Comparison of ENCODE assay signal across 15 cellular contexts in the genomic region with DNA sequence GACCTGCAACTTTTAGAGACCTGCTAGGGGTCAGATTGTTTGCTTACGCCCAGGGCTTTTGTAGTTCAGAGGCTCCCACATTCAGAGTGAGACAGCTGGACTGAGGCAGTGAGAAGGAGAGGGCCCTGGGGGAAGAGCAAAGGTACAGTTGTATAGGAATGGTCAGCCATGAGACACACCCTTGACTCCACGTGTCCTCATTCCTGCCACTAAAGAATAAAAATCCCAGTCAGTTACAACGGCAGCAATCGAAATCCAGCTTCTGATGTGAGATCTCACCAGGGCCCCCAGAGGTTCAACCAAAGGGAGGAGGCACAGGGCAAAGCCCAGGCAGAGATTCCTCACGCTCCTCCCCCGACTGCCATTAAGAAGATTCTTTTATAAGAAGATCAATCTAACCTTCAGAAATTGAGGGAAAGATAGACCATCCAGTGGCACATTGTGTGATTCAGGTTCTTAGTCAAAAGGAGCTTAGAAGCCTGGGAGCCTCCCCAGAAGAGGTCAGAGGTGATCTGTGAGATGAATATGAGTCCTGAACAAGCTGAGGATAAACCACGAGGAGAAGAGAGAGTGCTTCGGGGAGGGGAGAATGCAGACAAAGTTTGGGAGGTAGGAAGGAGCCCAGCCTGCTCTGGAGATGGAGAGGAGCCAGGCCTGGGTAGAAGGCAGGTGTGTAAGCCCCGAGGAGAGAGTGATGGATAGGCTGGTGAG.
DNase-seq lines count a peak whose midpoint lies in the region; ATAC-seq and TF ChIP-seq lines count a peak whose summit lies in the region.
"Had no signal": no experiment of that assay in that cellular context is flagged by ENCODE, and none has a peak within 500 bp of the region (broad histone marks: within the 10 kb centered on the region; RNA-seq: fewer than 3 reads in every experiment).

No MANE protein-coding gene starts in this region.

- CTCF ChIA-PET in HCT116 (lab: Charles Lee), result interaction anchor here (2.1 kb wide), 1 partner anchor 32 kb away, joined by 4 read pairs; no protein-coding TSS in a partner anchor

- H3K36me3 ChIP-seq in HCT116 (ENCODE audit: control insufficient read depth in 1 of 2, insufficient read depth in 2 of 2, low read length in 2 of 2) (no peaks in the 10 kb centered on the region), ascending aorta (no peaks in the 10 kb centered on the region), suprapubic skin (no peaks in the 10 kb centered on the region)
- H3K36me3 ChIP-seq: BLaER1 treated with 17β-estradiol and CSF1 and Interleukin-3, amounts not matched to agents 10 nM and 100 nM had no signal

- WGBS in suprapubic skin, result 62% methylated on average over 9 of the region's 9 CpGs

- no peak for TF ChIP-seq RAD21 in HCT116 (IDR thresholded peaks at IDR 0.05; ENCODE audit: low read depth)

- DNase-seq in HCT116 (ENCODE audit: low read depth, low spot score) (no peak), ascending aorta (ENCODE audit: low spot score in 2 of 2) (no peak), kidney tubule cell (ENCODE audit: low spot score) (peak; percentile 62), suprapubic skin (ENCODE audit: low spot score in 2 of 2) (no peak), dedifferentiated amniotic fluid mesenchymal stem cell (ENCODE audit: extremely low spot score) (no peak), left lobe of liver (ENCODE audit: low spot score) (no peak)
- no peak for DNase-seq in activated effector memory CD4-positive, alpha-beta T cell treated with Interleukin-2 at 50 U/mL for 16 hours
- DNase-seq: activated CD4-positive, alpha-beta T cell treated with anti-CD3 and anti-CD28 coated beads for 36 hours; activated naive CD8-positive, alpha-beta T cell treated with anti-CD3 and anti-CD28 coated beads, Interleukin-2, amount 50 U/mL, for 24 hours; activated T-cell treated with anti-CD3 and anti-CD28 coated beads, Interleukin-2, amount 50 U/mL, for 1 hour; NCI-H774; stimulated activated CD4-positive, alpha-beta T cell treated with anti-CD3 and anti-CD28 coated beads, Interleukin-15, amount 100 ng/mL, for 24 hours had no signal

- H3K4me1 ChIP-seq in HCT116 (ENCODE audit: control insufficient read depth in 1 of 2, insufficient read depth in 2 of 2, low read length in 2 of 2) (peaks cover 0 to 20% of the 10 kb centered on the region in 2 experiments; a peak in 2 of 4 replicates), ascending aorta (peaks cover 4 to 22% of the 10 kb centered on the region in 2 donors), suprapubic skin (peaks cover 24% of the 10 kb centered on the region)
- H3K4me1 ChIP-seq: BLaER1 treated with 17β-estradiol and CSF1 and Interleukin-3, amounts not matched to agents 10 nM and 100 nM had no signal

- peak overlapping the region; percentile 26 for H3K4me2 ChIP-seq in HCT116 (ENCODE audit: low read length)
- H3K4me2 ChIP-seq: BLaER1 treated with 17β-estradiol and CSF1 and Interleukin-3, amounts not matched to agents 10 nM and 100 nM had no signal

- H3K9ac ChIP-seq in HCT116 (ENCODE audit: low read length), result no peak overlapping the region
- H3K9ac ChIP-seq: BLaER1 treated with 17β-estradiol and CSF1 and Interleukin-3, amounts not matched to agents 10 nM and 100 nM had no signal

- H4K20me1 ChIP-seq in HCT116 (ENCODE audit: insufficient read depth), result no peaks in the 10 kb centered on the region
- H4K20me1 ChIP-seq: BLaER1 treated with 17β-estradiol and CSF1 and Interleukin-3, amounts not matched to agents 10 nM and 100 nM had no signal

- TF ChIP-seq CTCF in HCT116 (IDR thresholded peaks at IDR 0.05 in 2 of 3, conservative IDR thresholded peaks at IDR 0.05 in 1 of 3; ENCODE audit: borderline replicate concordance in 1 of 3, insufficient read depth in 1 of 3, low read depth in 2 of 3, low read length in 2 of 3) (no peak), ascending aorta (IDR thresholded peaks at IDR 0.05) (no peak), suprapubic skin (IDR thresholded peaks at IDR 0.05) (no peak)

- no peak for ATAC-seq in HCT116
- no peak for ATAC-seq in esophagus mucosa
- ATAC-seq in left lobe of liver, result no peak
- ATAC-seq: activated CD4-positive, alpha-beta T cell treated with anti-CD3 and anti-CD28 coated beads for 36 hours; activated naive CD8-positive, alpha-beta T cell treated with anti-CD3 and anti-CD28 coated beads, Interleukin-2, amount 50 U/mL, for 24 hours had no signal

- TF ChIP-seq POLR2A in HCT116 (IDR thresholded peaks at IDR 0.05; ENCODE audit: borderline replicate concordance, extremely low read depth, insufficient read depth, insufficient read length), result no peak
- TF ChIP-seq POLR2A in suprapubic skin (IDR thresholded peaks at IDR 0.05), result no peak

- H3K27ac ChIP-seq in HCT116 (ENCODE audit: low read depth, low read length) (no peak overlapping the region), ascending aorta (peak overlapping the region; percentile 85), suprapubic skin (peak overlapping the region; percentile 24)
- H3K27ac ChIP-seq: BLaER1 treated with 17β-estradiol and CSF1 and Interleukin-3, amounts not matched to agents 10 nM and 100 nM; RWPE1 had no signal

- no peaks in the 10 kb centered on the region for H3K9me2 ChIP-seq in HCT116 (ENCODE audit: insufficient read depth)

- H2AFZ ChIP-seq in HCT116 (ENCODE audit: low read depth, low read length, poor library complexity, severe bottlenecking), result peak overlapping the region; percentile 14

- H3K4me3 ChIP-seq in HCT116 (replicated peaks in 1 of 2; ENCODE audit: low read depth in 1 of 2, low read length in 2 of 2) (no peak overlapping the region), ascending aorta (no peak overlapping the region), suprapubic skin (no peak overlapping the region)
- H3K4me3 ChIP-seq: BLaER1 treated with 17β-estradiol and CSF1 and Interleukin-3, amounts not matched to agents 10 nM and 100 nM had no signal

- RAD21 ChIA-PET in HCT116 (lab: Charles Lee; ENCODE audit: low non-redundant PET in 1 of 2, low total read pairs in 2 of 2, uncharacterized antibody in 2 of 2, unreplicated experiment in 2 of 2), result no interaction called here

- H3K27me3 ChIP-seq in HCT116 (ENCODE audit: insufficient read depth, low read length), result no peaks in the 10 kb centered on the region
- no peaks in the 10 kb centered on the region for H3K27me3 ChIP-seq in ascending aorta
- no peaks in the 10 kb centered on the region for H3K27me3 ChIP-seq in suprapubic skin
- H3K27me3 ChIP-seq: BLaER1 treated with 17β-estradiol and CSF1 and Interleukin-3, amounts not matched to agents 10 nM and 100 nM had no signal

- no TSS peak for BruUV-seq in HCT116 (replicated peaks; lab: Mats Ljungman, UMichigan)

- intact Hi-C loops in HCT116 (cut with micrococcal nuclease), result no loop called here
- intact Hi-C loops in ascending aorta (cut with DNase I), result loop anchor here (1.0 to 2.0 kb wide), 4 partner anchors 18 to 314 kb away; no protein-coding TSS in a partner anchor

- no peaks in the 10 kb centered on the region for H3K79me2 ChIP-seq in HCT116 (ENCODE audit: insufficient read depth, low read length)

- H3K9me3 ChIP-seq in HCT116 (ENCODE audit: control insufficient read depth in 1 of 2, insufficient read depth in 1 of 2, low read depth in 1 of 2, low read length in 2 of 2) (no peaks in the 10 kb centered on the region), ascending aorta (peaks cover 0 to 8% of the 10 kb centered on the region in 2 donors), suprapubic skin (no peaks in the 10 kb centered on the region)

- POLR2A ChIA-PET in HCT116 (lab: Charles Lee), result no interaction called here

- TF ChIP-seq EP300 in suprapubic skin (IDR thresholded peaks at IDR 0.05), result no peak

TF ChIP-seq in HCT116, 20 proteins besides CTCF, POLR2A, EP300 and RAD21:
- TF ChIP-seq ZNF274 (IDR thresholded peaks at IDR 0.05; ENCODE audit: low read depth, low read length) (no peak), SP1 (IDR thresholded peaks at IDR 0.05; ENCODE audit: low read depth) (no peak), EGR1 (IDR thresholded peaks at IDR 0.05; ENCODE audit: low read depth) (no peak), ZFX (IDR thresholded peaks at IDR 0.05) (no peak), MAX (IDR thresholded peaks at IDR 0.05) (no peak), POLR2AphosphoS5 (IDR thresholded peaks at IDR 0.05; ENCODE audit: low read depth, low read length) (no peak), EZH2 (IDR thresholded peaks at IDR 0.05) (no peak), EZH2phosphoT487 (IDR thresholded peaks at IDR 0.05; ENCODE audit: borderline replicate concordance) (no peak), CEBPB (IDR thresholded peaks at IDR 0.05; ENCODE audit: low read depth) (no peak), FOSL1 (IDR thresholded peaks at IDR 0.05; ENCODE audit: low read depth) (no peak), TCF7L2 (IDR thresholded peaks at IDR 0.05; ENCODE audit: borderline replicate concordance, extremely low read depth, insufficient read depth, insufficient read length) (no peak), YY1 (IDR thresholded peaks at IDR 0.05; ENCODE audit: extremely low read depth, insufficient replicate concordance, low read depth, low read length) (no peak), SIN3A (IDR thresholded peaks at IDR 0.05; ENCODE audit: low read depth) (no peak), ELF1 (IDR thresholded peaks at IDR 0.05; ENCODE audit: borderline replicate concordance, low read depth) (no peak), CBX3 (IDR thresholded peaks at IDR 0.05; ENCODE audit: low read depth) (no peak)
- TF ChIP-seq, protein P1, sequence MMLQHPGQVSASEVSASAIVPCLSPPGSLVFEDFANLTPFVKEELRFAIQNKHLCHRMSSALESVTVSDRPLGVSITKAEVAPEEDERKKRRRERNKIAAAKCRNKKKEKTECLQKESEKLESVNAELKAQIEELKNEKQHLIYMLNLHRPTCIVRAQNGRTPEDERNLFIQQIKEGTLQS (IDR thresholded peaks at IDR 0.05), result no peak
